18 cellular contexts compared by ENCODE assay signal in the genomic region with DNA sequence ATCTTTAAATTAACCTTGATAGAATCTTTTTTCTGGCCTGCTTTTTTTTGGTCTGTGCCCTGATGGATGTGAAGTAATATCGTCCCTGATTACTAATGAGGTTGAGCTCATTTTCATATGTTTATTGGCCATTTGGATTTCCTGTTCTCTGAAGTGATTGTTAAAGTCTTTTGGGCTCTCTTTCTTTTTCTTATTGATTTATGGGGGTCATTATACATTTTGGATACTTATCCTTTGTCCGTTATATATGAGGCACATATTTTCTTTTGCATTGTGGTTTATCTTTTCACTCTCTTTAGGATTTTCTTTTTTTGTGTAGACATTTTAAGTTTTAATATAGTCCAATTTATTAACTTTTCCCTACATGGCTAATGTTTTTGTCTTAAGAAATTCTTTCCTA.
"Had no signal": no experiment of that assay in that cellular context is flagged by ENCODE, and none has a peak within 500 bp of the region (broad histone marks: within the 10 kb centered on the region; RNA-seq: fewer than 3 reads in every experiment).

No MANE protein-coding gene starts in this region.

- H3K4me3 Mint-ChIP-seq: endodermal cell, neural crest cell had no signal

- H3K4me2 ChIP-seq: hepatocyte had no signal

- H3K27ac Mint-ChIP-seq: endodermal cell had no signal

- FAIRE-seq: colon had no signal

- H2AFZ ChIP-seq: hepatocyte had no signal

- H3K36me3 ChIP-seq: sigmoid colon, stomach, thoracic aorta, transverse colon had no signal

- H3K4me3 ChIP-seq: hepatocyte, sigmoid colon, skin epidermis, stomach, thoracic aorta, transverse colon had no signal

- H3K27me3 ChIP-seq: hepatocyte, sigmoid colon, stomach, transverse colon had no signal

- H3K27me3 Mint-ChIP-seq: naive thymus-derived CD4-positive, alpha-beta T cell had no signal

- DNase-seq: dermis blood vessel endothelial cell; endodermal cell; foreskin melanocyte; head of caudate nucleus; kidney glomerular epithelial cell; mesendoderm; naive thymus-derived CD4-positive, alpha-beta T cell; posterior cingulate gyrus; sigmoid colon; stimulated activated naive CD4-positive, alpha-beta T cell; stomach; substantia nigra; transverse colon had no signal

- H3K27ac ChIP-seq: hepatocyte, sigmoid colon, skin epidermis, stomach, thoracic aorta, transverse colon had no signal

- H3K9me3 ChIP-seq: sigmoid colon, stomach, thoracic aorta, transverse colon had no signal

- H3K9me3 Mint-ChIP-seq: endodermal cell, neural crest cell had no signal
